ENCODE assay signal across 14 cellular contexts in the genomic region with DNA sequence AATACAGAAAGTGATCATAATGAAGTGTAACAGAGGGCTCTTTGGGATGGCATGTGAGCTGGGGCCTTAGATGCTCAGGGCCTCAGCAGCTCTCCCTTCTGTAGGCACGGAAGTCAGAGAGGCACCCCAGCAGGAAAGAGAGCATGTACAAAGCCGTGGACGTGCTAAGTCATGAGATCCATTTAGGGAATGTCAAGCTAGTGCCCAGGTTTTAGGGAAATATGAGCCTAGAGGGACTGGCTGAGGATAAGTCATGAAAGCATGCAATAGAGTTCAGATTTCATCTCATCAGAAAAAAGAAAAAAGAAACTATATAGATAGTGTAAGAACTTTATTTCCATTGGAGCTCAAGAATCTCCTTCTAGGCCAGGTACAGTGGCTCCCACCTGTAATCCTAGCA.
A peak's percentile ranks its signal among the peaks of the same experiment; 100 is the strongest.
DNase-seq lines count a peak whose midpoint lies in the region; ATAC-seq and TF ChIP-seq lines count a peak whose summit lies in the region.
"Had no signal": no experiment of that assay in that cellular context is flagged by ENCODE, and none has a peak within 500 bp of the region (broad histone marks: within the 10 kb centered on the region; RNA-seq: fewer than 3 reads in every experiment).

No MANE protein-coding gene starts in this region.

- H3K36me3 ChIP-seq in BLaER1 (no peaks in the 10 kb centered on the region), DOHH2 (ENCODE audit: control insufficient read depth, low read length) (no peaks in the 10 kb centered on the region)
- H3K36me3 ChIP-seq: BE2C had no signal

- no peaks in the 10 kb centered on the region for H3F3A ChIP-seq in DOHH2 (ENCODE audit: control insufficient read depth, insufficient read depth)

- no peaks in the 10 kb centered on the region for H3K79me2 ChIP-seq in DOHH2 (ENCODE audit: control insufficient read depth, low read length)

- intact Hi-C loops in dendritic cell treated with granulocyte-macrophage colony-stimulating factor and Interleukin-4, amounts not matched to agents 40 ng/mL and 50 ng/mL, for 4 days (cut with micrococcal nuclease) = no loop called here
- intact Hi-C loops in Right ventricle myocardium superior (cut with DNase I) = no loop called here

- peaks cover 49% of the 10 kb centered on the region for H3K4me1 ChIP-seq in BLaER1
- peaks cover 58% of the 10 kb centered on the region for H3K4me1 ChIP-seq in DOHH2 (ENCODE audit: control insufficient read depth, low read length)
- H3K4me1 ChIP-seq: BE2C had no signal

- H3K4me3 ChIP-seq in BLaER1 (no peak overlapping the region), DOHH2 (ENCODE audit: low read length) (peak overlapping the region; percentile 61)
- H3K4me3 ChIP-seq: GM12878 had no signal

- no peak overlapping the region for H3K9ac ChIP-seq in BLaER1

- H3K4me2 ChIP-seq in BLaER1 = peak overlapping the region; percentile 74
- peak overlapping the region; percentile 85 for H3K4me2 ChIP-seq in DOHH2 (ENCODE audit: low read length)

- H3K27me3 ChIP-seq in BLaER1 = no peaks in the 10 kb centered on the region
- no peaks in the 10 kb centered on the region for H3K27me3 ChIP-seq in DOHH2 (ENCODE audit: control insufficient read depth, low read length)
- H3K27me3 ChIP-seq: BE2C had no signal

- no peaks in the 10 kb centered on the region for H3K9me2 ChIP-seq in DOHH2 (replicated peaks; ENCODE audit: control insufficient read depth, low read length)

- H3K27me3 Mint-ChIP-seq in dendritic cell treated with granulocyte-macrophage colony-stimulating factor and Interleukin-4, amounts not matched to agents 40 ng/mL and 50 ng/mL, for 4 days = peaks cover 1% of the 10 kb centered on the region
- no peaks in the 10 kb centered on the region for H3K27me3 Mint-ChIP-seq in naive B cell
- H3K27me3 Mint-ChIP-seq: CD4-positive, CD25-positive, alpha-beta regulatory T cell had no signal

- no peak for TF ChIP-seq CTCF in DOHH2 (IDR thresholded peaks at IDR 0.05; ENCODE audit: low read depth, low read length, poor library complexity, severe bottlenecking)

- ATAC-seq in naive B cell (ENCODE audit: low read depth in 2 of 2) (no peak), Right ventricle myocardium superior (ENCODE audit: poor library complexity) (no peak)
- ATAC-seq: GM12878, HCT116 had no signal

- peak overlapping the region; percentile 82 for H3K27ac Mint-ChIP-seq in dendritic cell treated with granulocyte-macrophage colony-stimulating factor and Interleukin-4, amounts not matched to agents 40 ng/mL and 50 ng/mL, for 4 days
- H3K27ac Mint-ChIP-seq in naive B cell = peak overlapping the region; percentile 30 to 95 (median 84)
- H3K27ac Mint-ChIP-seq: CD4-positive, CD25-positive, alpha-beta regulatory T cell had no signal

- DNase-seq in naive B cell (no peak), HuH-7.5 (ENCODE audit: low spot score) (no peak), Right ventricle myocardium superior (no peak)
- no peak for DNase-seq in activated CD4-positive, alpha-beta T cell treated with anti-CD3 and anti-CD28 coated beads for 4 hours
- DNase-seq: BE2C; Calu3; CD4-positive, CD25-positive, alpha-beta regulatory T cell; DMS 273 treated with DMSO at 0.1 percent for 48 hours had no signal

- no peaks in the 10 kb centered on the region for H4K20me1 ChIP-seq in BLaER1
- H4K20me1 ChIP-seq in DOHH2 (ENCODE audit: control insufficient read depth, insufficient read depth, low read depth, low read length) = no peaks in the 10 kb centered on the region

- H3K36me3 Mint-ChIP-seq in dendritic cell treated with granulocyte-macrophage colony-stimulating factor and Interleukin-4, amounts not matched to agents 40 ng/mL and 50 ng/mL, for 4 days (ENCODE audit: low read depth) = peaks cover 6% of the 10 kb centered on the region
- peaks cover 0 to 10% of the 10 kb centered on the region in 2 donors for H3K36me3 Mint-ChIP-seq in naive B cell
- H3K36me3 Mint-ChIP-seq: CD4-positive, CD25-positive, alpha-beta regulatory T cell had no signal

- H3K27ac ChIP-seq in BLaER1 (peak overlapping the region; percentile 69), DOHH2 (ENCODE audit: low read depth, low read length) (no peak overlapping the region)
- H3K27ac ChIP-seq: HL-60 had no signal

- H3K9me3 ChIP-seq in BLaER1 = no peaks in the 10 kb centered on the region
- H3K9me3 ChIP-seq in DOHH2 (ENCODE audit: control insufficient read depth, insufficient read depth, low read length) = no peaks in the 10 kb centered on the region
- H3K9me3 ChIP-seq: BE2C had no signal

- no peaks in the 10 kb centered on the region for H3K9me3 Mint-ChIP-seq in dendritic cell treated with granulocyte-macrophage colony-stimulating factor and Interleukin-4, amounts not matched to agents 40 ng/mL and 50 ng/mL, for 4 days
- peaks cover 0 to 5% (median 2%) of the 10 kb centered on the region in 7 donors for H3K9me3 Mint-ChIP-seq in naive B cell

- H3K4me3 Mint-ChIP-seq in dendritic cell treated with granulocyte-macrophage colony-stimulating factor and Interleukin-4, amounts not matched to agents 40 ng/mL and 50 ng/mL, for 4 days = no peak overlapping the region
- H3K4me3 Mint-ChIP-seq in naive B cell = peak overlapping the region in 6 of 8 donors; percentile 53 to 94 (median 64)
- H3K4me3 Mint-ChIP-seq: CD4-positive, CD25-positive, alpha-beta regulatory T cell had no signal

- peaks cover 72% of the 10 kb centered on the region for H3K4me1 Mint-ChIP-seq in dendritic cell treated with granulocyte-macrophage colony-stimulating factor and Interleukin-4, amounts not matched to agents 40 ng/mL and 50 ng/mL, for 4 days (ENCODE audit: low read depth)
- peaks cover 50 to 83% (median 72%) of the 10 kb centered on the region in 3 donors for H3K4me1 Mint-ChIP-seq in naive B cell
- H3K4me1 Mint-ChIP-seq: CD4-positive, CD25-positive, alpha-beta regulatory T cell had no signal
